ENCODE assay signal across 31 cellular contexts in genomic region chr20:38402089-38402488, GRCh38. TPM values are rescaled to one million over a fixed set of nuclear protein-coding genes. Genes with fewer than 3 reads are reported as not detected.
A peak's percentile ranks its signal among the peaks of the same experiment; 100 is the strongest.
DNase-seq lines count a peak whose midpoint lies in the region; ATAC-seq, FAIRE-seq and TF ChIP-seq lines count a peak whose summit lies in the region.
"Had no signal": no experiment of that assay in that cellular context is flagged by ENCODE, and none has a peak within 500 bp of the region (broad histone marks: within the 10 kb centered on the region; RNA-seq: fewer than 3 reads in every experiment).

No MANE protein-coding gene starts in this region.

- no peak overlapping the region for H2BK120ac ChIP-seq in H1 (replicated peaks; ENCODE audit: low read depth, low read length)

- no peaks in the 10 kb centered on the region for H3K4me1 ChIP-seq in K562 (replicated peaks in 1 of 2; ENCODE audit: control insufficient read depth in 2 of 2, insufficient read depth in 2 of 2, low read length in 2 of 2)
- no peaks in the 10 kb centered on the region for H3K4me1 ChIP-seq in H1 (replicated peaks in 1 of 4; ENCODE audit: control insufficient read depth in 3 of 4, insufficient read depth in 4 of 4, low read length in 3 of 4)
- H3K4me1 ChIP-seq: BE2C, BLaER1 had no signal

- no peak overlapping the region for H3K56ac ChIP-seq in H1 (replicated peaks; ENCODE audit: insufficient read length, low read depth, low read length)

- H4K20me1 ChIP-seq in K562 (replicated peaks; ENCODE audit: control insufficient read depth, insufficient read depth, low read length), result no peaks in the 10 kb centered on the region
- no peaks in the 10 kb centered on the region for H4K20me1 ChIP-seq in H1 (replicated peaks in 1 of 2; ENCODE audit: control insufficient read depth in 1 of 2, insufficient read depth in 2 of 2, low read length in 2 of 2)
- H4K20me1 ChIP-seq: BLaER1 had no signal

- no peaks in the 10 kb centered on the region for H3K79me1 ChIP-seq in H1 (ENCODE audit: low read depth, low read length)

- 19% methylated on average over 5 of the region's 5 CpGs for WGBS in K562 (ENCODE audit: insufficient coverage, low coverage, missing lambda C conversion rate)
- WGBS in H1 (ENCODE audit: extremely low coverage in 1 of 2, insufficient coverage in 1 of 2, insufficient read length in 1 of 2, insufficient replicate concordance in 2 of 2, low coverage in 1 of 2, low lambda C conversion rate in 2 of 2, missing lambda C conversion rate in 1 of 2), 2 experiments, result 94% methylated on average over 5 of the region's 5 CpGs; no CpG with 5 or more reads in 1 of the 2 experiments

- in situ Hi-C loops in K562 (cut with MboI), result no loop called here

- BruUV-seq in K562 (replicated peaks; lab: Mats Ljungman, UMichigan), result no TSS peak

- H2BK5ac ChIP-seq in H1 (ENCODE audit: low read depth, low read length), result no peak overlapping the region

- no peak overlapping the region for H3K4me2 ChIP-seq in K562 (ENCODE audit: insufficient read depth, low read length)
- H3K4me2 ChIP-seq in H1 (ENCODE audit: insufficient read depth in 1 of 2, low read depth in 2 of 2, low read length in 2 of 2), result no peak overlapping the region
- H3K4me2 ChIP-seq: BLaER1 had no signal

- no peaks in the 10 kb centered on the region for H3K79me2 ChIP-seq in K562 (ENCODE audit: control insufficient read depth, insufficient read depth, low read length)
- H3K79me2 ChIP-seq in H1 (ENCODE audit: control insufficient read depth in 1 of 2, insufficient read depth in 2 of 2, low read length in 2 of 2), result no peaks in the 10 kb centered on the region

- CTCF ChIA-PET in K562 (lab: Yijun Ruan, JAX; ENCODE audit: low intra/inter-chr PET ratio), result no interaction called here
- CTCF ChIA-PET in H1 (lab: Charles Lee; ENCODE audit: partially characterized antibody), result interaction anchor here (1.3 to 16.7 kb wide), 3 partner anchors 7 to 64 kb away, joined by 3 to 231 read pairs (median 4); no protein-coding TSS in a partner anchor

- no peak overlapping the region for H3K23ac ChIP-seq in H1 (ENCODE audit: insufficient read length)

- no peaks in the 10 kb centered on the region for H3K23me2 ChIP-seq in H1 (ENCODE audit: low read depth, low read length)

- no peak overlapping the region for H3K4ac ChIP-seq in H1 (replicated peaks; ENCODE audit: insufficient read length, low read depth, low read length)

- no peak overlapping the region for H4K91ac ChIP-seq in H1 (replicated peaks; ENCODE audit: insufficient read length, low read length)

- H3K27me3 ChIP-seq in K562 (ENCODE audit: control insufficient read depth in 2 of 2, insufficient read depth in 2 of 2, low read length in 2 of 2) (no peaks in the 10 kb centered on the region; a peak in 1 of 5 replicates), H1 (replicated peaks in 1 of 4; ENCODE audit: control insufficient read depth in 3 of 4, extremely low read depth in 1 of 4, insufficient read depth in 3 of 4, low read length in 3 of 4) (no peaks in the 10 kb centered on the region)
- H3K27me3 ChIP-seq: BE2C, BLaER1 had no signal

- H2BK12ac ChIP-seq in H1 (ENCODE audit: low read depth, low read length), result no peak overlapping the region

- no peak for TF ChIP-seq POLR2A in K562 (conservative IDR thresholded peaks at IDR 0.05)
- no peak for TF ChIP-seq POLR2A in H1 (IDR thresholded peaks at IDR 0.05; ENCODE audit: control extremely low read depth in 1 of 2, low read depth in 2 of 2, low read length in 2 of 2)

- no peak overlapping the region for H2BK15ac ChIP-seq in H1 (ENCODE audit: low read length)

- H4K8ac ChIP-seq in H1 (ENCODE audit: extremely low read depth, insufficient read depth, low read length), result 0 out of 2 replicates have a peak overlapping the region, but pooled peaks have one; percentile 18

- no peak overlapping the region for H3K14ac ChIP-seq in H1 (ENCODE audit: insufficient read length)

- H2AK5ac ChIP-seq in H1 (ENCODE audit: low read depth, low read length), result no peak overlapping the region

- H2AFZ ChIP-seq in K562 (ENCODE audit: low read depth, low read length) (0 out of 2 replicates have a peak overlapping the region, but pooled peaks have one; percentile 55), H1 (ENCODE audit: low read length) (no peak overlapping the region)

- H3K9ac ChIP-seq in K562 (ENCODE audit: insufficient read depth in 1 of 2, low read depth in 2 of 2, low read length in 2 of 2) (no peak overlapping the region), H1 (replicated peaks in 1 of 4; ENCODE audit: extremely low read depth in 1 of 4, low read depth in 3 of 4, low read length in 3 of 4) (no peak overlapping the region)
- H3K9ac ChIP-seq: BLaER1 had no signal

- H3K9me3 ChIP-seq in K562 (replicated peaks; ENCODE audit: control insufficient read depth, insufficient read depth, low read depth, low read length), result peaks cover 2% of the 10 kb centered on the region; the same call in 1 of the 2 replicates
- H3K9me3 ChIP-seq in H1 (ENCODE audit: insufficient read depth in 2 of 2, low read depth in 1 of 2, low read length in 1 of 2), result peaks cover 6 to 9% of the 10 kb centered on the region in 2 experiments; a peak in 2 of 4 replicates
- H3K9me3 ChIP-seq: BE2C had no signal

- peak; percentile 80 for FAIRE-seq in HTR-8/SVneo (lab: Jason Lieb, UNC)
- no peak for FAIRE-seq in K562 (lab: Jason Lieb, UNC)
- no peak for FAIRE-seq in H1 (lab: Jason Lieb, UNC)
- FAIRE-seq: A204.1, GM12878, GM12892, GM18507 had no signal

- TF ChIP-seq CTCF in K562 (IDR thresholded peaks at IDR 0.05 in 2 of 3, conservative IDR thresholded peaks at IDR 0.05 in 1 of 3; ENCODE audit: insufficient read depth in 2 of 3, low read depth in 1 of 3, low read length in 3 of 3), result no peak
- TF ChIP-seq CTCF in H1 (IDR thresholded peaks at IDR 0.05; ENCODE audit: control extremely low read depth in 1 of 3, insufficient read depth in 1 of 3, low read depth in 1 of 3, low read length in 3 of 3), result no peak

- H3K9me1 ChIP-seq in K562 (ENCODE audit: control insufficient read depth, insufficient read depth, low read length), result no peaks in the 10 kb centered on the region

- no peak overlapping the region for H3K27ac ChIP-seq in K562 (ENCODE audit: extremely low read depth, low read depth, low read length)
- no peak overlapping the region for H3K27ac ChIP-seq in H1 (ENCODE audit: low read depth, low read length)
- H3K27ac ChIP-seq: BLaER1 had no signal

- no peak overlapping the region for H4K5ac ChIP-seq in H1 (ENCODE audit: insufficient read length, low read depth, low read length)

- no peak overlapping the region for H3K4me3 ChIP-seq in K562
- no peak overlapping the region for H3K4me3 ChIP-seq in H1 (ENCODE audit: extremely low read depth in 1 of 4, insufficient read depth in 2 of 4, low read depth in 3 of 4, low read length in 4 of 4)
- H3K4me3 ChIP-seq: BLaER1, GM12878 had no signal

- intact Hi-C loops in K562 (cut with micrococcal nuclease), result no loop called here

- ATAC-seq in K562, result no peak
- ATAC-seq: GM12878 had no signal

- DNase-seq in HTR-8/SVneo (ENCODE audit: insufficient read length, low spot score) (no peak), K562 (ENCODE audit: extremely low read depth in 1 of 4, low spot score in 3 of 4) (no peak), H1 (ENCODE audit: low read depth in 1 of 2, low spot score in 2 of 2) (no peak), dedifferentiated amniotic fluid mesenchymal stem cell (ENCODE audit: extremely low spot score) (no peak), NCI-H1417 treated with DMSO at 0.1 percent for 48 hours (lab: John Stamatoyannopoulos, UW) (no peak)
- no peak for DNase-seq in activated CD4-positive, CD25-positive, alpha-beta regulatory T cell (lab: John Stamatoyannopoulos, UW)
- DNase-seq: 8988T; ACHN; BE2C; C1 segment of cervical spinal cord; CD4-positive, alpha-beta memory T cell; CD4-positive, CD25-positive, alpha-beta regulatory T cell; CD8-positive, alpha-beta memory T cell; COR-L47; DMS 273 treated with DMSO at 0.1 percent for 48 hours; DMS153; DMS53; DMS79; DND-41; EL; GDM1 had no signal

- no peak overlapping the region for H2BK20ac ChIP-seq in H1 (ENCODE audit: low read length)

- TF ChIP-seq EP300 in K562 (IDR thresholded peaks at IDR 0.05; ENCODE audit: low read length) (no peak), H1 (IDR thresholded peaks at IDR 0.05; ENCODE audit: borderline replicate concordance in 1 of 2, low read depth in 2 of 2, low read length in 2 of 2) (no peak)

- no peak overlapping the region for H3K18ac ChIP-seq in H1 (ENCODE audit: extremely low read depth, low read length)

- TF ChIP-seq RAD21 in K562 (CRISPR knock-in tag; conservative IDR thresholded peaks at IDR 0.05 in 1 of 2, IDR thresholded peaks at IDR 0.05 in 1 of 2) (no peak), H1 (IDR thresholded peaks at IDR 0.05 in 1 of 2, conservative IDR thresholded peaks at IDR 0.05 in 1 of 2; ENCODE audit: low read depth in 2 of 2, low read length in 2 of 2) (no peak)

- H3K36me3 ChIP-seq in K562 (ENCODE audit: control insufficient read depth, insufficient read depth, low read length), result no peaks in the 10 kb centered on the region
- no peaks in the 10 kb centered on the region for H3K36me3 ChIP-seq in H1 (ENCODE audit: control insufficient read depth in 2 of 4, insufficient read depth in 4 of 4, low read length in 3 of 4)
- H3K36me3 ChIP-seq: BE2C had no signal

- POLR2A ChIA-PET in K562 (lab: Yijun Ruan, JAX), result interaction anchor here (1.3 kb wide), 1 partner anchor 13 kb away, joined by 4 read pairs; no protein-coding TSS in a partner anchor
- POLR2A ChIA-PET in H1 (lab: Charles Lee; ENCODE audit: partially characterized antibody), result interaction anchor here (1.7 kb wide), 1 partner anchor 16 kb away, joined by 4 read pairs; no protein-coding TSS in a partner anchor

RNA-seq across cellular contexts. Expression of gene SNHG17, which starts 33.0 kb away (rescaled TPM):
- total RNA-seq in K562 (2011; cell fraction: chromatin; rRNA removed; ENCODE audit: low replicate concordance), result 199 and 404 TPM in 2 replicates
- total RNA-seq in K562 (2011; cell fraction: nucleolus; rRNA removed), result 262 and 289 TPM in 2 replicates
- 279 and 385 TPM in 2 replicates for total RNA-seq in K562 (2011; cell fraction: nucleoplasm; rRNA removed)
- 57.7 and 72.7 TPM in 2 replicates for total RNA-seq in K562 (2014; rRNA removed)
- total RNA-seq in K562 (2014; rRNA removed; fragmentation: Illumina TruSeq; extraction: Trizol), result 66.3 and 73.6 TPM in 2 replicates
- total RNA-seq in K562 (2015; rRNA removed; fragmentation: Illumina TruSeq; extraction: Trizol), result 69.9 and 74.3 TPM in 2 replicates
- 106 and 112 TPM in 2 replicates for total RNA-seq in K562 (2021)
- 38.8 and 50.3 TPM in 2 replicates for polyA plus RNA-seq in K562 (2011; rRNA removed)
- polyA plus RNA-seq in K562 (2011; cell fraction: cytosol; rRNA removed), result 46.3 and 48.3 TPM in 2 replicates
- polyA plus RNA-seq in K562 (2011; cell fraction: nucleus; rRNA removed), result 168 and 245 TPM in 2 replicates
- polyA plus RNA-seq in K562 (2012), result 55.7 and 78.9 TPM in 2 replicates
- 32.6 and 39.0 TPM in 2 replicates for polyA plus RNA-seq in K562 (2014; fragmentation: Illumina TruSeq; extraction: Trizol)
- polyA plus RNA-seq in K562 (2014; fragmentation: Nextera tagmentation; extraction: Ambion mirVana), result 10 to 100 TPM; 29.8 to 35.9 TPM
- 72.2 and 73.2 TPM in 2 replicates for polyA plus RNA-seq in K562 (2014; rRNA removed)
- 318 and 400 TPM in 2 replicates for polyA minus RNA-seq in K562 (2011; rRNA and poly(A)+ RNA removed)
- 171 and 228 TPM in 2 replicates for polyA minus RNA-seq in K562 (2011; cell fraction: cytosol; rRNA and poly(A)+ RNA removed)
- 155 and 182 TPM in 2 replicates for polyA minus RNA-seq in K562 (2011; cell fraction: nucleus; rRNA and poly(A)+ RNA removed)
- total RNA-seq in H1 (2021; fragmentation: NEBNext Ultra II Directional; extraction: Animal tissue kit (Norgen Biotek cat#: 25700)), result 59.8 and 63.1 TPM in 2 replicates
- polyA plus RNA-seq in H1 (2011; rRNA removed), result 59.4 and 74.4 TPM in 2 replicates
- polyA plus RNA-seq in H1 (2011; cell fraction: cytosol; rRNA removed), result 64.2 TPM
- 124 TPM for polyA plus RNA-seq in H1 (2011; cell fraction: nucleus; rRNA removed)
- 52.5 to 70.9 TPM (median 66.4 TPM) in 4 replicates for polyA plus RNA-seq in H1 (2012, experiment 1 of 2)
- 64.6 TPM for polyA plus RNA-seq in H1 (2012, experiment 2 of 2)
- polyA plus RNA-seq in H1 (2013, experiment 1 of 2), result 64.7 TPM
- 63.4 TPM for polyA plus RNA-seq in H1 (2013, experiment 2 of 2)
- 38.6 and 54.0 TPM in 2 replicates for polyA minus RNA-seq in H1 (2011; rRNA and poly(A)+ RNA removed)
- polyA minus RNA-seq in H1 (2011; cell fraction: cytosol; rRNA and poly(A)+ RNA removed), result 35.5 TPM
- polyA minus RNA-seq in H1 (2011; cell fraction: nucleus; rRNA and poly(A)+ RNA removed), result 66.0 TPM

RNA-seq across cellular contexts. Expression of gene LBP, which starts 55.8 kb away (rescaled TPM):
- not detected in 2 replicates for total RNA-seq in K562 (2011; cell fraction: chromatin; rRNA removed; ENCODE audit: low replicate concordance)
- not detected in 2 replicates for total RNA-seq in K562 (2011; cell fraction: nucleolus; rRNA removed)
- total RNA-seq in K562 (2011; cell fraction: nucleoplasm; rRNA removed), result not detected in 2 replicates
- total RNA-seq in K562 (2014; rRNA removed), result 0.08 TPM in 1 of 2 replicates, not detected in the other
- total RNA-seq in K562 (2014; rRNA removed; fragmentation: Illumina TruSeq; extraction: Trizol), result not detected in 2 replicates
- 0.07 and 0.11 TPM in 2 replicates for total RNA-seq in K562 (2015; rRNA removed; fragmentation: Illumina TruSeq; extraction: Trizol)
- total RNA-seq in K562 (2021), result 0.11 and 0.31 TPM in 2 replicates
- polyA plus RNA-seq in K562 (2011; rRNA removed), result 0.10 TPM in 1 of 2 replicates, not detected in the other
- polyA plus RNA-seq in K562 (2011; cell fraction: cytosol; rRNA removed), result 0.12 and 0.15 TPM in 2 replicates
- not detected in 2 replicates for polyA plus RNA-seq in K562 (2011; cell fraction: nucleus; rRNA removed)
- 0.17 and 0.22 TPM in 2 replicates for polyA plus RNA-seq in K562 (2012)
- 0.15 TPM in 1 of 2 replicates, not detected in the other for polyA plus RNA-seq in K562 (2014; fragmentation: Illumina TruSeq; extraction: Trizol)
- under 1 TPM; 0.06 to 0.07 TPM for polyA plus RNA-seq in K562 (2014; fragmentation: Nextera tagmentation; extraction: Ambion mirVana)
- not detected in 2 replicates for polyA plus RNA-seq in K562 (2014; rRNA removed)
- 0.11 and 0.18 TPM in 2 replicates for polyA minus RNA-seq in K562 (2011; rRNA and poly(A)+ RNA removed)
- polyA minus RNA-seq in K562 (2011; cell fraction: cytosol; rRNA and poly(A)+ RNA removed), result not detected in 2 replicates
- polyA minus RNA-seq in K562 (2011; cell fraction: nucleus; rRNA and poly(A)+ RNA removed), result not detected in 2 replicates
- total RNA-seq in H1 (2021; fragmentation: NEBNext Ultra II Directional; extraction: Animal tissue kit (Norgen Biotek cat#: 25700)), result 0.48 and 0.63 TPM in 2 replicates
- 0.44 and 0.60 TPM in 2 replicates for polyA plus RNA-seq in H1 (2011; rRNA removed)
- polyA plus RNA-seq in H1 (2011; cell fraction: cytosol; rRNA removed), result 0.37 TPM
- 0.61 TPM for polyA plus RNA-seq in H1 (2011; cell fraction: nucleus; rRNA removed)
- 0.35 to 0.69 TPM (median 0.57 TPM) in 4 replicates for polyA plus RNA-seq in H1 (2012, experiment 1 of 2)
- 0.29 TPM for polyA plus RNA-seq in H1 (2012, experiment 2 of 2)
- 0.28 TPM for polyA plus RNA-seq in H1 (2013, experiment 1 of 2)
- 0.33 TPM for polyA plus RNA-seq in H1 (2013, experiment 2 of 2)
- polyA minus RNA-seq in H1 (2011; rRNA and poly(A)+ RNA removed), result 0.37 and 1.2 TPM in 2 replicates
- polyA minus RNA-seq in H1 (2011; cell fraction: cytosol; rRNA and poly(A)+ RNA removed), result not detected
- 0.40 TPM for polyA minus RNA-seq in H1 (2011; cell fraction: nucleus; rRNA and poly(A)+ RNA removed)
- total RNA-seq: A673; CD4-positive, alpha-beta memory T cell; CD4-positive, CD25-positive, alpha-beta regulatory T cell; CD8-positive, alpha-beta memory T cell; Daoy; G401 had no signal
- polyA plus RNA-seq: AG04450; CD14-positive monocyte; CD4-positive, alpha-beta memory T cell; CD4-positive, CD25-positive, alpha-beta regulatory T cell; CD8-positive, alpha-beta memory T cell had no signal
